ENCODE assay signal across 32 cellular contexts in genomic region chr10:111511751-111512150, GRCh38.
DNase-seq lines count a peak whose midpoint lies in the region; ATAC-seq and TF ChIP-seq lines count a peak whose summit lies in the region.
"Had no signal": no experiment of that assay in that cellular context is flagged by ENCODE, and none has a peak within 500 bp of the region (broad histone marks: within the 10 kb centered on the region; RNA-seq: fewer than 3 reads in every experiment).

No MANE protein-coding gene starts in this region.

- H3K4me1 Mint-ChIP-seq in GM23338: peaks cover 27% of the 10 kb centered on the region
- H3K4me1 Mint-ChIP-seq: activated B cell treated with CpG ODN at 0.5 μM for 24 hours; activated CD4-positive, alpha-beta T cell treated with anti-CD3 and anti-CD28 coated beads, Interleukin-2, amount 10 ng/mL, durations not matched to agents 7 days and 5 days; activated naive CD8-positive, alpha-beta T cell treated with anti-CD3 and anti-CD28 coated beads for 36 hours; naive thymus-derived CD4-positive, alpha-beta T cell had no signal

- H3K27ac Mint-ChIP-seq in GM23338: no peak overlapping the region
- H3K27ac Mint-ChIP-seq: activated B cell treated with CpG ODN at 0.5 μM for 24 hours; activated CD4-positive, alpha-beta T cell treated with anti-CD3 and anti-CD28 coated beads, Interleukin-2, amount 10 ng/mL, durations not matched to agents 7 days and 5 days; activated naive CD8-positive, alpha-beta T cell treated with anti-CD3 and anti-CD28 coated beads for 36 hours; naive thymus-derived CD4-positive, alpha-beta T cell had no signal

- H3F3A ChIP-seq in GM23338 (replicated peaks; ENCODE audit: low read depth): no peaks in the 10 kb centered on the region

- no peaks in the 10 kb centered on the region for H4K20me1 ChIP-seq in GM23338 (replicated peaks; ENCODE audit: insufficient read depth)

- no peak for TF ChIP-seq RAD21 in liver (IDR thresholded peaks at IDR 0.05)

- H3K4me1 ChIP-seq in GM23338 (ENCODE audit: insufficient read depth) (peaks cover 15% of the 10 kb centered on the region), liver (ENCODE audit: control insufficient read depth in 4 of 4, insufficient read depth in 4 of 4, low read length in 3 of 4) (no peaks in the 10 kb centered on the region), psoas muscle (no peaks in the 10 kb centered on the region)
- H3K4me1 ChIP-seq: gastroesophageal sphincter, SJCRH30, transverse colon had no signal

- no peak overlapping the region for H2AFZ ChIP-seq in GM23338

- peaks cover 36% of the 10 kb centered on the region for H3K9me2 ChIP-seq in GM23338 (ENCODE audit: insufficient read depth)

- no peaks in the 10 kb centered on the region for H3K9me3 Mint-ChIP-seq in GM23338
- H3K9me3 Mint-ChIP-seq: activated B cell treated with CpG ODN at 0.5 μM for 24 hours; activated CD4-positive, alpha-beta T cell treated with anti-CD3 and anti-CD28 coated beads, Interleukin-2, amount 10 ng/mL, durations not matched to agents 7 days and 5 days; activated naive CD8-positive, alpha-beta T cell treated with anti-CD3 and anti-CD28 coated beads for 36 hours had no signal

- H3K27ac ChIP-seq in GM23338 (ENCODE audit: low read depth) (no peak overlapping the region), liver (ENCODE audit: low read depth in 1 of 2, low read length in 2 of 2) (no peak overlapping the region), psoas muscle (no peak overlapping the region)
- H3K27ac ChIP-seq: gastroesophageal sphincter, HL-60, SJCRH30, transverse colon had no signal

- no peak overlapping the region for H3K4me3 ChIP-seq in GM23338
- no peak overlapping the region for H3K4me3 ChIP-seq in liver (ENCODE audit: low read depth in 1 of 3, low read length in 3 of 3)
- H3K4me3 ChIP-seq in psoas muscle: no peak overlapping the region
- H3K4me3 ChIP-seq: gastroesophageal sphincter, SJCRH30, transverse colon had no signal

- intact Hi-C loops in psoas muscle (cut with DNase I): no loop called here

- TF ChIP-seq CTCF in GM23338 (conservative IDR thresholded peaks at IDR 0.05; ENCODE audit: low read depth in 2 of 2) (no peak), liver (IDR thresholded peaks at IDR 0.05; ENCODE audit: low read depth, low read length, missing input control) (no peak), psoas muscle (IDR thresholded peaks at IDR 0.05) (no peak)

- H3K36me3 Mint-ChIP-seq in GM23338 (ENCODE audit: low read depth): no peaks in the 10 kb centered on the region; the same call in 2 of the 3 replicates
- H3K36me3 Mint-ChIP-seq: activated naive CD8-positive, alpha-beta T cell treated with anti-CD3 and anti-CD28 coated beads for 36 hours; naive thymus-derived CD4-positive, alpha-beta T cell had no signal

- H3K9ac ChIP-seq in liver (ENCODE audit: low read depth in 1 of 2, low read length in 2 of 2): no peak overlapping the region

- 95% methylated on average over 1 of the region's 1 CpG for WGBS in liver
- 87 to 95% (median 89%) methylated on average over 1 of the region's 1 CpG for WGBS in psoas muscle, 3 donors

- no peaks in the 10 kb centered on the region for H3K9me3 ChIP-seq in liver (ENCODE audit: control insufficient read depth in 4 of 4, low read length in 3 of 4)
- H3K9me3 ChIP-seq in psoas muscle: no peaks in the 10 kb centered on the region
- H3K9me3 ChIP-seq: gastroesophageal sphincter, SJCRH30, transverse colon had no signal

- no peaks in the 10 kb centered on the region for H3K79me2 ChIP-seq in GM23338 (replicated peaks; ENCODE audit: insufficient read depth)

- no peak overlapping the region for H3K4me2 ChIP-seq in GM23338

- DNase-seq in AG08395 (ENCODE audit: low spot score) (peak; percentile 34), GM23338 (ENCODE audit: low spot score) (peak; percentile 50), astrocyte of the hippocampus (ENCODE audit: low read depth, low spot score) (peak; percentile 15), psoas muscle (no peak), SIG-M5 treated with dmso at 0.1 percent for 504 hours (lab: John Stamatoyannopoulos, UW; ENCODE audit: unreplicated experiment) (no peak)
- DNase-seq: activated B cell treated with CpG ODN at 0.5 μM for 24 hours; activated CD4-positive, alpha-beta T cell treated with anti-CD3 and anti-CD28 coated beads, Interleukin-2, amount 10 ng/mL, durations not matched to agents 7 days and 5 days; activated naive CD8-positive, alpha-beta T cell treated with anti-CD3 and anti-CD28 coated beads for 36 hours; anterior cingulate cortex; C1 segment of cervical spinal cord; COR-L47; DMS79 treated with DMSO at 0.1 percent for 48 hours; GF-D8; hippocampal formation; Kasumi-1; midbrain; MV-4-11; naive thymus-derived CD4-positive, alpha-beta T cell; NCI-H146; NCI-H446 treated with DMSO at 0.1 percent for 48 hours; NCI-H774; occipital lobe; stimulated activated CD4-positive, alpha-beta T cell treated with anti-CD3 and anti-CD28 coated beads, Interleukin-4, amount 100 ng/mL, for 24 hours; SW 1271; T1000; transverse colon had no signal

- ATAC-seq in GM23338 (peak; percentile 75), GM18873 (IDR thresholded peaks at IDR 0.05; ENCODE audit: low FRiP score, unreplicated experiment) (no peak), GM18520 (IDR thresholded peaks at IDR 0.05; ENCODE audit: unreplicated experiment) (no peak), psoas muscle (no peak)
- ATAC-seq: gastroesophageal sphincter; naive thymus-derived CD4-positive, alpha-beta T cell had no signal

- no peak overlapping the region for H3K4me3 Mint-ChIP-seq in GM23338
- H3K4me3 Mint-ChIP-seq: activated B cell treated with CpG ODN at 0.5 μM for 24 hours; activated CD4-positive, alpha-beta T cell treated with anti-CD3 and anti-CD28 coated beads, Interleukin-2, amount 10 ng/mL, durations not matched to agents 7 days and 5 days; activated naive CD8-positive, alpha-beta T cell treated with anti-CD3 and anti-CD28 coated beads for 36 hours; naive thymus-derived CD4-positive, alpha-beta T cell had no signal

- H3K36me3 ChIP-seq in GM23338 (ENCODE audit: insufficient read depth): no peaks in the 10 kb centered on the region
- no peaks in the 10 kb centered on the region for H3K36me3 ChIP-seq in liver (ENCODE audit: control insufficient read depth in 4 of 4, insufficient read depth in 3 of 4, low read depth in 1 of 4, low read length in 3 of 4)
- no peaks in the 10 kb centered on the region for H3K36me3 ChIP-seq in psoas muscle (ENCODE audit: insufficient read depth in 1 of 2, low read depth in 1 of 2)
- H3K36me3 ChIP-seq: gastroesophageal sphincter, SJCRH30, transverse colon had no signal

- no peaks in the 10 kb centered on the region for H3K27me3 ChIP-seq in GM23338 (ENCODE audit: insufficient read depth)
- H3K27me3 ChIP-seq in liver (ENCODE audit: control insufficient read depth in 4 of 4, insufficient read depth in 4 of 4, low read length in 3 of 4): no peaks in the 10 kb centered on the region
- H3K27me3 ChIP-seq in psoas muscle (ENCODE audit: insufficient read depth in 3 of 3, low read length in 2 of 3): peaks cover 0 to 3% (median 0%) of the 10 kb centered on the region in 3 donors
- H3K27me3 ChIP-seq: SJCRH30, transverse colon had no signal

- no peaks in the 10 kb centered on the region for H3K27me3 Mint-ChIP-seq in GM23338 (ENCODE audit: insufficient read depth, low read depth, poor library complexity)
- H3K27me3 Mint-ChIP-seq: activated CD4-positive, alpha-beta T cell treated with anti-CD3 and anti-CD28 coated beads, Interleukin-2, amount 10 ng/mL, durations not matched to agents 7 days and 5 days had no signal

TF ChIP-seq in GM23338, 12 proteins besides CTCF, POLR2A, EP300 and RAD21 (continues in another document):
- no peak for TF ChIP-seq JUNB (IDR thresholded peaks at IDR 0.05; ENCODE audit: unreplicated experiment)

TF ChIP-seq in liver, 16 proteins besides CTCF, POLR2A, EP300 and RAD21:
- TF ChIP-seq, protein P1, sequence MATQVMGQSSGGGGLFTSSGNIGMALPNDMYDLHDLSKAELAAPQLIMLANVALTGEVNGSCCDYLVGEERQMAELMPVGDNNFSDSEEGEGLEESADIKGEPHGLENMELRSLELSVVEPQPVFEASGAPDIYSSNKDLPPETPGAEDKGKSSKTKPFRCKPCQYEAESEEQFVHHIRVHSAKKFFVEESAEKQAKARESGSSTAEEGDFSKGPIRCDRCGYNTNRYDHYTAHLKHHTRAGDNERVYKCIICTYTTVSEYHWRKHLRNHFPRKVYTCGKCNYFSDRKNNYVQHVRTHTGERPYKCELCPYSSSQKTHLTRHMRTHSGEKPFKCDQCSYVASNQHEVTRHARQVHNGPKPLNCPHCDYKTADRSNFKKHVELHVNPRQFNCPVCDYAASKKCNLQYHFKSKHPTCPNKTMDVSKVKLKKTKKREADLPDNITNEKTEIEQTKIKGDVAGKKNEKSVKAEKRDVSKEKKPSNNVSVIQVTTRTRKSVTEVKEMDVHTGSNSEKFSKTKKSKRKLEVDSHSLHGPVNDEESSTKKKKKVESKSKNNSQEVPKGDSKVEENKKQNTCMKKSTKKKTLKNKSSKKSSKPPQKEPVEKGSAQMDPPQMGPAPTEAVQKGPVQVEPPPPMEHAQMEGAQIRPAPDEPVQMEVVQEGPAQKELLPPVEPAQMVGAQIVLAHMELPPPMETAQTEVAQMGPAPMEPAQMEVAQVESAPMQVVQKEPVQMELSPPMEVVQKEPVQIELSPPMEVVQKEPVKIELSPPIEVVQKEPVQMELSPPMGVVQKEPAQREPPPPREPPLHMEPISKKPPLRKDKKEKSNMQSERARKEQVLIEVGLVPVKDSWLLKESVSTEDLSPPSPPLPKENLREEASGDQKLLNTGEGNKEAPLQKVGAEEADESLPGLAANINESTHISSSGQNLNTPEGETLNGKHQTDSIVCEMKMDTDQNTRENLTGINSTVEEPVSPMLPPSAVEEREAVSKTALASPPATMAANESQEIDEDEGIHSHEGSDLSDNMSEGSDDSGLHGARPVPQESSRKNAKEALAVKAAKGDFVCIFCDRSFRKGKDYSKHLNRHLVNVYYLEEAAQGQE (IDR thresholded peaks at IDR 0.05): peak; percentile 97
- TF ChIP-seq EGR1 (IDR thresholded peaks at IDR 0.05; ENCODE audit: low read depth in 2 of 2) (no peak), SP1 (IDR thresholded peaks at IDR 0.05) (no peak), TAF1 (conservative IDR thresholded peaks at IDR 0.05) (no peak)
- TF ChIP-seq, protein P2, sequence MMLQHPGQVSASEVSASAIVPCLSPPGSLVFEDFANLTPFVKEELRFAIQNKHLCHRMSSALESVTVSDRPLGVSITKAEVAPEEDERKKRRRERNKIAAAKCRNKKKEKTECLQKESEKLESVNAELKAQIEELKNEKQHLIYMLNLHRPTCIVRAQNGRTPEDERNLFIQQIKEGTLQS (IDR thresholded peaks at IDR 0.05): no peak
TF ChIP-seq in liver: peak in this region for 1.

Comparison
In these comparisons a context has a peak if more than half of its experiments do, and no peak if none do; other contexts are left out.
1. DNase-seq: peak in AG08395 (single experiment), GM23338 (single experiment) and astrocyte of the hippocampus (single experiment); none in psoas muscle (0 of 2) and SIG-M5 treated with dmso at 0.1 percent for 504 hours (single experiment).